ENCODE assay signal across 27 cellular contexts in the genomic region with DNA sequence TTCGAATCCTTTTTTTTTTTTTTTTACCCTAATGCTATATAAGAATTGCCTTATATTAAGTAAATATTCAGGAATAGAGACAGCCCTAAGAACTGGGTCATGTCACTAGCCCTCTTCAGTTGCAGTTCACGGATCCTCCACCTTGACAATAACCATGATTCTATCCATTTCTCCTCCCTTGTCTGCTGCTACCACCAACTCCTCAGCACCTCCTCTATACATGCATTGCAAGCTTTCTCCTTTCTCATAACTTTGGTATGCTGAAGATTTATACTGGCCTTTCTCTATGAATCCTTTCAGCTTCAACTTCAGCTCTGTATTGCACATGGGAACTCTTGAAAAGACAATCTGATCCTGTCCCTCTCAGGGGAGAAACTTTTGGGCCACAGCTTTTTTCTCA. TPM values are rescaled to one million over a fixed set of nuclear protein-coding genes. Genes with fewer than 3 reads are reported as not detected.
DNase-seq lines count a peak whose midpoint lies in the region; ATAC-seq and TF ChIP-seq lines count a peak whose summit lies in the region.
"Had no signal": no experiment of that assay in that cellular context is flagged by ENCODE, and none has a peak within 500 bp of the region (broad histone marks: within the 10 kb centered on the region; RNA-seq: fewer than 3 reads in every experiment).

No MANE protein-coding gene starts in this region.

- no peak for TF ChIP-seq CTCF in Panc1 (IDR thresholded peaks at IDR 0.05)
- no peak for TF ChIP-seq CTCF in endodermal cell (conservative IDR thresholded peaks at IDR 0.05)

- H3K9me3 ChIP-seq in Panc1 (ENCODE audit: control insufficient read depth, insufficient read depth, low read depth, low read length) (no peaks in the 10 kb centered on the region), endodermal cell (ENCODE audit: control insufficient read depth, low read length) (no peaks in the 10 kb centered on the region)
- H3K9me3 ChIP-seq: A549, BE2C, vagina had no signal

- H3K4me1 ChIP-seq in Panc1 (ENCODE audit: control insufficient read depth, insufficient read depth, low read length) (no peaks in the 10 kb centered on the region), endodermal cell (ENCODE audit: control insufficient read depth, insufficient read depth, low read length) (no peaks in the 10 kb centered on the region)
- H3K4me1 ChIP-seq: A549, BE2C, vagina had no signal

- POLR2A ChIA-PET in Panc1 (lab: Charles Lee) = no interaction called here

- in situ Hi-C loops in Panc1 (cut with HindIII; ENCODE audit: low pct_unique_long_range_greater_than_20kb, low sequenced_read_pairs) = no loop called here

- no peaks in the 10 kb centered on the region for H3K27me3 Mint-ChIP-seq in endodermal cell (ENCODE audit: insufficient read depth)
- H3K27me3 Mint-ChIP-seq: activated CD4-positive, alpha-beta T cell treated with anti-CD3 and anti-CD28 coated beads, Interleukin-2, amount 10 ng/mL, durations not matched to agents 7 days and 5 days; brain; natural killer cell treated with Interleukin-12 subunit alpha and Interleukin-12 subunit beta and Interleukin-15 and Interleukin-18, amount 100 ng/mL, for 72 hours; stimulated activated naive CD8-positive, alpha-beta T cell treated with anti-CD3 and anti-CD28 coated beads, Interleukin-15, Interleukin-2, amounts not matched to agents 100 ng/mL and 50 ng/mL, for 24 hours had no signal

- WGBS in endodermal cell (ENCODE audit: insufficient coverage in 1 of 2, insufficient read length in 1 of 2), 2 experiments = 84 to 100% methylated on average over 1 of the region's 2 CpGs

- H3K9me3 Mint-ChIP-seq in endodermal cell = no peaks in the 10 kb centered on the region
- H3K9me3 Mint-ChIP-seq: activated CD4-positive, alpha-beta T cell treated with anti-CD3 and anti-CD28 coated beads, Interleukin-2, amount 10 ng/mL, durations not matched to agents 7 days and 5 days; activated T-cell treated with anti-CD3 and anti-CD28 coated beads, Interleukin-2, amount 50 U/mL, for 4 hours; brain; natural killer cell treated with Interleukin-12 subunit alpha and Interleukin-12 subunit beta and Interleukin-15 and Interleukin-18, amount 100 ng/mL, for 72 hours; stimulated activated naive CD8-positive, alpha-beta T cell treated with anti-CD3 and anti-CD28 coated beads, Interleukin-15, Interleukin-2, amounts not matched to agents 100 ng/mL and 50 ng/mL, for 24 hours had no signal

- no peak overlapping the region for H3K4me3 ChIP-seq in Panc1 (ENCODE audit: low read depth in 2 of 2, low read length in 2 of 2)
- H3K4me3 ChIP-seq in endodermal cell (ENCODE audit: low read length) = no peak overlapping the region
- H3K4me3 ChIP-seq: A549, vagina had no signal

- peaks cover 3% of the 10 kb centered on the region for H3K36me3 Mint-ChIP-seq in endodermal cell (ENCODE audit: low read depth)
- H3K36me3 Mint-ChIP-seq: brain; natural killer cell treated with Interleukin-12 subunit alpha and Interleukin-12 subunit beta and Interleukin-15 and Interleukin-18, amount 100 ng/mL, for 72 hours had no signal

- DNase-seq in AG08395 (ENCODE audit: low spot score) (peak; percentile 31), GM03348 (ENCODE audit: low spot score) (peak; percentile 20), Panc1 (ENCODE audit: low read depth, low spot score) (no peak), endodermal cell (no peak), SKM-1 treated with dmso at 0.1 percent for 144 hours (lab: John Stamatoyannopoulos, UW; ENCODE audit: unreplicated experiment) (no peak), caudate nucleus (lab: John Stamatoyannopoulos, UW) (no peak)
- DNase-seq: activated CD4-positive, alpha-beta T cell treated with anti-CD3 and anti-CD28 coated beads, Interleukin-2, amount 10 ng/mL, durations not matched to agents 7 days and 5 days; activated gamma-delta T cell treated with Interleukin-2 at 50 U/mL for 16 hours; activated T-cell treated with anti-CD3 and anti-CD28 coated beads, Interleukin-2, amount 50 U/mL, for 4 hours; BE2C; effector CD4-positive, alpha-beta T cell; GF-D8; kidney; NCI-H1105; NCI-H1930; NCI-H69; T1000; WERI-Rb-1 had no signal

- no TSS peak for BruUV-seq in Panc1 (replicated peaks; lab: Mats Ljungman, UMichigan)

- no peaks in the 10 kb centered on the region for H3K27me3 ChIP-seq in Panc1 (ENCODE audit: control insufficient read depth, insufficient read depth, low read length)
- no peaks in the 10 kb centered on the region for H3K27me3 ChIP-seq in endodermal cell (ENCODE audit: control insufficient read depth, insufficient read depth, low read length, poor library complexity, severe bottlenecking)
- H3K27me3 ChIP-seq: BE2C, vagina had no signal

- peaks cover 5% of the 10 kb centered on the region for H3K4me1 Mint-ChIP-seq in endodermal cell

- H3K27ac Mint-ChIP-seq in endodermal cell = no peak overlapping the region
- H3K27ac Mint-ChIP-seq: activated CD4-positive, alpha-beta T cell treated with anti-CD3 and anti-CD28 coated beads, Interleukin-2, amount 10 ng/mL, durations not matched to agents 7 days and 5 days; natural killer cell treated with Interleukin-12 subunit alpha and Interleukin-12 subunit beta and Interleukin-15 and Interleukin-18, amount 100 ng/mL, for 72 hours; stimulated activated naive CD8-positive, alpha-beta T cell treated with anti-CD3 and anti-CD28 coated beads, Interleukin-15, Interleukin-2, amounts not matched to agents 100 ng/mL and 50 ng/mL, for 24 hours had no signal

- 0 out of 2 replicates have a peak, but pooled peaks have one; percentile 48 for ATAC-seq in Panc1
- ATAC-seq in GM21619 (IDR thresholded peaks at IDR 0.05; ENCODE audit: unreplicated experiment) = no peak
- ATAC-seq in GM18858 (IDR thresholded peaks at IDR 0.05; ENCODE audit: unreplicated experiment) = no peak
- ATAC-seq: activated T-cell treated with anti-CD3 and anti-CD28 coated beads, Interleukin-2, amount 50 U/mL, for 4 hours; natural killer cell treated with Interleukin-12 subunit alpha and Interleukin-12 subunit beta and Interleukin-15 and Interleukin-18, amount 100 ng/mL, for 72 hours; Right ventricle myocardium inferior had no signal

- no peak overlapping the region for H3K9ac ChIP-seq in endodermal cell (ENCODE audit: extremely low read depth, low read length, poor library complexity, severe bottlenecking)

- H3K4me3 Mint-ChIP-seq in endodermal cell = no peak overlapping the region
- H3K4me3 Mint-ChIP-seq: activated CD4-positive, alpha-beta T cell treated with anti-CD3 and anti-CD28 coated beads, Interleukin-2, amount 10 ng/mL, durations not matched to agents 7 days and 5 days; activated T-cell treated with anti-CD3 and anti-CD28 coated beads, Interleukin-2, amount 50 U/mL, for 4 hours; brain; natural killer cell treated with Interleukin-12 subunit alpha and Interleukin-12 subunit beta and Interleukin-15 and Interleukin-18, amount 100 ng/mL, for 72 hours; stimulated activated naive CD8-positive, alpha-beta T cell treated with anti-CD3 and anti-CD28 coated beads, Interleukin-15, Interleukin-2, amounts not matched to agents 100 ng/mL and 50 ng/mL, for 24 hours had no signal

- intact Hi-C loops in Panc1 (cut with micrococcal nuclease; ENCODE audit: unreplicated experiment) = no loop called here

- H3K36me3 ChIP-seq in Panc1 (ENCODE audit: control insufficient read depth, insufficient read depth, low read length) (no peaks in the 10 kb centered on the region), endodermal cell (ENCODE audit: control insufficient read depth, insufficient read depth, low read length) (no peaks in the 10 kb centered on the region)
- H3K36me3 ChIP-seq: BE2C, vagina, WERI-Rb-1 had no signal

- CTCF ChIA-PET in Panc1 (lab: Charles Lee) = no interaction called here

- H3K27ac ChIP-seq in Panc1 (ENCODE audit: low read length) = no peak overlapping the region
- peak overlapping the region; percentile 6 for H3K27ac ChIP-seq in endodermal cell (ENCODE audit: low read depth, low read length)
- H3K27ac ChIP-seq in caudate nucleus (ENCODE audit: low read depth, low read length) = no peak overlapping the region
- H3K27ac ChIP-seq: A549, epithelial cell of prostate, vagina, WERI-Rb-1 had no signal

RNA-seq across cellular contexts. Expression of a gene that starts 14.3 kb away (rescaled TPM):
- total RNA-seq in Panc1 (2021; ENCODE audit: unreplicated experiment) (39.0 TPM), endodermal cell (10 to 100 TPM; 44.3 to 56.4 TPM)
- polyA plus RNA-seq in Panc1 (2012; ENCODE audit: insufficient read length) = 22.4 TPM
- polyA plus RNA-seq in endodermal cell (2013, experiment 1 of 2) = 43.8 TPM
- 41.9 TPM for polyA plus RNA-seq in endodermal cell (2013, experiment 2 of 2)

Comparison
In these comparisons a context has a peak if more than half of its experiments do, and no peak if none do; other contexts are left out.
1. DNase-seq: peak in AG08395 (single experiment) and GM03348 (single experiment); none in Panc1 (single experiment), endodermal cell (single experiment), SKM-1 treated with dmso at 0.1 percent for 144 hours (single experiment) and caudate nucleus (0 of 61).